8 cellular contexts compared by ENCODE assay signal in genomic region chr2:208254118-208254870, GRCh38. TPM values are rescaled to one million over a fixed set of nuclear protein-coding genes. Genes with fewer than 3 reads are reported as not detected.
DNase-seq lines count a peak whose midpoint lies in the region; ATAC-seq and TF ChIP-seq lines count a peak whose summit lies in the region.

No MANE protein-coding gene starts in this region.

- peaks cover 52% of the 10 kb centered on the region for H3K36me3 ChIP-seq in DOHH2 (ENCODE audit: control insufficient read depth, low read length)
- H3K36me3 ChIP-seq in neutrophil = no peaks in the 10 kb centered on the region
- H3K36me3 ChIP-seq in subcutaneous abdominal adipose tissue (ENCODE audit: control insufficient read depth in 5 of 5, insufficient read depth in 5 of 5, low read length in 5 of 5) = peaks cover 0 to 19% (median 7%) of the 10 kb centered on the region in 5 donors

- POLR2A ChIA-PET in RWPE1 (lab: Yijun Ruan, JAX; ENCODE audit: low non-redundant PET) = interaction anchor here (0.6 to 1.4 kb wide), 4 partner anchors 12 to 152 kb away, joined by 3 to 4 read pairs (median 3); partner anchors contain the start of gene PIKFYVE

- H3K27ac ChIP-seq in DOHH2 (ENCODE audit: low read depth, low read length) = peak overlapping the region; percentile 85
- H3K27ac ChIP-seq in RWPE1 = peak overlapping the region; percentile 94
- peak overlapping the region; percentile 35 for H3K27ac ChIP-seq in foreskin keratinocyte
- peak overlapping the region; percentile 66 for H3K27ac ChIP-seq in neutrophil
- H3K27ac ChIP-seq in subcutaneous abdominal adipose tissue (ENCODE audit: low read depth, low read length) = peak overlapping the region; percentile 93

- peaks cover 11% of the 10 kb centered on the region; the same call in 1 of the 2 replicates for H3F3A ChIP-seq in DOHH2 (ENCODE audit: control insufficient read depth, insufficient read depth)

- no peaks in the 10 kb centered on the region for H3K27me3 ChIP-seq in DOHH2 (ENCODE audit: control insufficient read depth, low read length)
- no peaks in the 10 kb centered on the region for H3K27me3 ChIP-seq in foreskin keratinocyte
- H3K27me3 ChIP-seq in neutrophil = no peaks in the 10 kb centered on the region
- no peaks in the 10 kb centered on the region for H3K27me3 ChIP-seq in subcutaneous abdominal adipose tissue (ENCODE audit: control insufficient read depth in 5 of 5, insufficient read depth in 4 of 5, low read length in 5 of 5)

- DNase-seq in RWPE1 (ENCODE audit: low spot score) = peak; percentile 80
- DNase-seq in activated gamma-delta T cell treated with Interleukin-2 at 50 U/mL for 16 hours = peak; percentile 82
- peak; percentile 50 to 67 for DNase-seq in foreskin keratinocyte

- peak overlapping the region; percentile 90 for H3K4me2 ChIP-seq in DOHH2 (ENCODE audit: low read length)

- TF ChIP-seq EP300 in Ishikawa (IDR thresholded peaks at IDR 0.05; ENCODE audit: borderline replicate concordance) = no peak

- H3K4me1 ChIP-seq in DOHH2 (ENCODE audit: control insufficient read depth, low read length) = peaks cover 44% of the 10 kb centered on the region
- H3K4me1 ChIP-seq in foreskin keratinocyte = peaks cover 6% of the 10 kb centered on the region
- H3K4me1 ChIP-seq in neutrophil (ENCODE audit: control insufficient read depth in 1 of 2, insufficient read depth in 1 of 2, low read depth in 1 of 2, low read length in 1 of 2) = peaks cover 30 to 34% of the 10 kb centered on the region in 2 experiments
- peaks cover 3 to 59% (median 51%) of the 10 kb centered on the region in 5 donors for H3K4me1 ChIP-seq in subcutaneous abdominal adipose tissue (ENCODE audit: control insufficient read depth in 5 of 5, insufficient read depth in 5 of 5, low read length in 5 of 5)

- no peaks in the 10 kb centered on the region for H3K9me2 ChIP-seq in DOHH2 (replicated peaks; ENCODE audit: control insufficient read depth, low read length)

- peak overlapping the region; percentile 26 to 81 (median 74) for H3K9ac ChIP-seq in subcutaneous abdominal adipose tissue (ENCODE audit: low read length in 5 of 5)

- peak; percentile 42; the same call in 1 of the 2 replicates for TF ChIP-seq RAD21 in Ishikawa (IDR thresholded peaks at IDR 0.05; ENCODE audit: low read depth)

- TF ChIP-seq CTCF in DOHH2 (IDR thresholded peaks at IDR 0.05; ENCODE audit: low read depth, low read length, poor library complexity, severe bottlenecking) (peak; percentile 85), RWPE1 (conservative IDR thresholded peaks at IDR 0.05; ENCODE audit: low read depth) (peak; percentile 70), foreskin keratinocyte (conservative IDR thresholded peaks at IDR 0.05) (peak; percentile 72), neutrophil (IDR thresholded peaks at IDR 0.05) (peak; percentile 71)

- ATAC-seq in GM21717 (IDR thresholded peaks at IDR 0.05; ENCODE audit: unreplicated experiment) (peak; percentile 75), foreskin keratinocyte (peak; percentile 71)

- H3K4me3 ChIP-seq in DOHH2 (ENCODE audit: low read length) (peak overlapping the region; percentile 99), neutrophil (ENCODE audit: low read depth in 1 of 2, low read length in 1 of 2) (peak overlapping the region; percentile 79 to 90), subcutaneous abdominal adipose tissue (ENCODE audit: low read depth in 1 of 5, low read length in 5 of 5) (peak overlapping the region; percentile 96 to 100 (median 99))

- CTCF ChIA-PET in RWPE1 (lab: Yijun Ruan, JAX) = interaction anchor here (0.6 to 3.4 kb wide), 10 partner anchors 9 to 1452 kb away, joined by 3 to 22 read pairs (median 4); partner anchors contain the start of gene PIKFYVE

- no peaks in the 10 kb centered on the region for H4K20me1 ChIP-seq in DOHH2 (ENCODE audit: control insufficient read depth, insufficient read depth, low read depth, low read length)

- peaks cover 38% of the 10 kb centered on the region for H3K79me2 ChIP-seq in DOHH2 (ENCODE audit: control insufficient read depth, low read length)

- no peaks in the 10 kb centered on the region for H3K9me3 ChIP-seq in DOHH2 (ENCODE audit: control insufficient read depth, insufficient read depth, low read length)
- H3K9me3 ChIP-seq in neutrophil = no peaks in the 10 kb centered on the region
- no peaks in the 10 kb centered on the region for H3K9me3 ChIP-seq in subcutaneous abdominal adipose tissue (ENCODE audit: control insufficient read depth in 5 of 5, low read length in 5 of 5)

TF ChIP-seq in Ishikawa, 13 proteins besides CTCF, POLR2A, EP300 and RAD21:
- TF ChIP-seq TAF1 (IDR thresholded peaks at IDR 0.05; ENCODE audit: low read depth) = no peak
- TF ChIP-seq TEAD4 (IDR thresholded peaks at IDR 0.05) = no peak
- TF ChIP-seq YY1 (IDR thresholded peaks at IDR 0.05; ENCODE audit: low read depth) = 0 out of 2 replicates have a peak, but pooled peaks have one; percentile 29
- no peak for TF ChIP-seq USF1 (IDR thresholded peaks at IDR 0.05)
- no peak for TF ChIP-seq TCF12 (IDR thresholded peaks at IDR 0.05; ENCODE audit: low read depth)
- TF ChIP-seq EGR1 (IDR thresholded peaks at IDR 0.05) = no peak
- TF ChIP-seq FOXM1 (IDR thresholded peaks at IDR 0.05; ENCODE audit: borderline replicate concordance, low read depth) = no peak
- peak; percentile 86 for TF ChIP-seq CEBPB (IDR thresholded peaks at IDR 0.05)
- 0 out of 2 replicates have a peak, but pooled peaks have one; percentile 23 for TF ChIP-seq MAX (IDR thresholded peaks at IDR 0.05)
- no peak for TF ChIP-seq CREB1 (IDR thresholded peaks at IDR 0.05; ENCODE audit: low read depth)
- no peak for TF ChIP-seq REST (IDR thresholded peaks at IDR 0.05; ENCODE audit: low read depth)
- TF ChIP-seq NFIC (IDR thresholded peaks at IDR 0.05) = no peak
- TF ChIP-seq ZBTB7A (IDR thresholded peaks at IDR 0.05; ENCODE audit: low read depth) = peak; percentile 96

RNA-seq across cellular contexts. Expression of gene IDH1, which starts 0.6 kb away (rescaled TPM):
- 129 and 130 TPM in 2 replicates for total RNA-seq in foreskin keratinocyte
- 72.0 and 80.0 TPM in 2 replicates for polyA plus RNA-seq in foreskin keratinocyte

RNA-seq across cellular contexts. Expression of gene PIKFYVE, which starts 11.8 kb away (rescaled TPM):
- 18.1 and 19.5 TPM in 2 replicates for total RNA-seq in foreskin keratinocyte
- 1.5 and 1.8 TPM in 2 replicates for polyA plus RNA-seq in foreskin keratinocyte

Comparison
In these comparisons a context has a peak if more than half of its experiments do, and no peak if none do; other contexts are left out.
1. Peak in every context shown above with its lines: DNase-seq, ATAC-seq, H3K4me3 ChIP-seq and H3K27ac ChIP-seq.
2. H3K27ac ChIP-seq: peak in every context shown above with its lines; median percentile 94 in RWPE1; 93 in subcutaneous abdominal adipose tissue; 85 in DOHH2; 66 in neutrophil; 35 in foreskin keratinocyte.